12 cellular contexts compared by ENCODE assay signal in genomic region chr7:135291809-135292253, GRCh38. TPM values are rescaled to one million over a fixed set of nuclear protein-coding genes. Genes with fewer than 3 reads are reported as not detected.
A peak's percentile ranks its signal among the peaks of the same experiment; 100 is the strongest.
DNase-seq lines count a peak whose midpoint lies in the region; ATAC-seq, FAIRE-seq and TF ChIP-seq lines count a peak whose summit lies in the region.
"Had no signal": no experiment of that assay in that cellular context is flagged by ENCODE, and none has a peak within 500 bp of the region (broad histone marks: within the 10 kb centered on the region; RNA-seq: fewer than 3 reads in every experiment).

No MANE protein-coding gene starts in this region.

- TF ChIP-seq CTCF in K562 (IDR thresholded peaks at IDR 0.05 in 2 of 3, conservative IDR thresholded peaks at IDR 0.05 in 1 of 3; ENCODE audit: insufficient read depth in 2 of 3, low read depth in 1 of 3, low read length in 3 of 3) (no peak), osteoblast (IDR thresholded peaks at IDR 0.05; ENCODE audit: extremely low read depth, low read depth, low read length) (no peak)

- no peaks in the 10 kb centered on the region for H3K36me3 ChIP-seq in K562 (ENCODE audit: control insufficient read depth, insufficient read depth, low read length)
- no peaks in the 10 kb centered on the region for H3K36me3 ChIP-seq in osteoblast (ENCODE audit: insufficient read depth, low read length)
- H3K36me3 ChIP-seq: upper lobe of left lung had no signal

- no peak for TF ChIP-seq POLR2A in K562 (conservative IDR thresholded peaks at IDR 0.05)

- no peak for TF ChIP-seq EP300 in K562 (IDR thresholded peaks at IDR 0.05; ENCODE audit: low read length)

- H3K9me3 ChIP-seq in K562 (replicated peaks; ENCODE audit: control insufficient read depth, insufficient read depth, low read depth, low read length) (no peaks in the 10 kb centered on the region), osteoblast (ENCODE audit: low read depth, low read length) (no peaks in the 10 kb centered on the region), right cardiac atrium (ENCODE audit: control insufficient read depth, low read length) (no peaks in the 10 kb centered on the region)
- H3K9me3 ChIP-seq: upper lobe of left lung had no signal

- no peaks in the 10 kb centered on the region for H3K9me1 ChIP-seq in K562 (ENCODE audit: control insufficient read depth, insufficient read depth, low read length)

- no peaks in the 10 kb centered on the region for H4K20me1 ChIP-seq in K562 (replicated peaks; ENCODE audit: control insufficient read depth, insufficient read depth, low read length)
- H4K20me1 ChIP-seq in osteoblast (ENCODE audit: insufficient read depth, low read length), result no peaks in the 10 kb centered on the region

- in situ Hi-C loops in K562 (cut with MboI), result no loop called here

- no peak for FAIRE-seq in K562 (lab: Jason Lieb, UNC)

- H3K4me2 ChIP-seq in K562 (ENCODE audit: insufficient read depth, low read length) (no peak overlapping the region), osteoblast (ENCODE audit: insufficient read depth, low read length) (no peak overlapping the region)

- peak; percentile 32 for DNase-seq in NCI-H2107 treated with DMSO at 0.1 percent for 48 hours (lab: John Stamatoyannopoulos, UW; ENCODE audit: unreplicated experiment)
- no peak for DNase-seq in NCI-H2107 (lab: John Stamatoyannopoulos, UW)
- peak; percentile 28 for DNase-seq in NCI-H2196 (lab: John Stamatoyannopoulos, UW; ENCODE audit: unreplicated experiment)
- DNase-seq in K562 (ENCODE audit: extremely low read depth in 1 of 4, low spot score in 3 of 4), result no peak
- DNase-seq in osteoblast (ENCODE audit: insufficient read length, low spot score, missing footprints), result no peak
- no peak for DNase-seq in NCI-H446 treated with DMSO at 0.1 percent for 48 hours (lab: John Stamatoyannopoulos, UW)
- no peak for DNase-seq in right cardiac atrium
- DNase-seq: activated gamma-delta T cell, upper lobe of left lung had no signal

- BruUV-seq in K562 (replicated peaks; lab: Mats Ljungman, UMichigan), result no TSS peak

- H3K4me3 ChIP-seq in K562 (no peak overlapping the region), osteoblast (ENCODE audit: insufficient read depth, low read length) (no peak overlapping the region), right cardiac atrium (ENCODE audit: low read length) (no peak overlapping the region)
- H3K4me3 ChIP-seq: upper lobe of left lung had no signal

- H3K79me2 ChIP-seq in K562 (ENCODE audit: control insufficient read depth, insufficient read depth, low read length) (no peaks in the 10 kb centered on the region), osteoblast (ENCODE audit: insufficient read depth, low read length) (no peaks in the 10 kb centered on the region)

- H3K27me3 ChIP-seq in K562 (ENCODE audit: control insufficient read depth in 2 of 2, insufficient read depth in 2 of 2, low read length in 2 of 2) (peaks cover 19 to 35% of the 10 kb centered on the region in 2 experiments), osteoblast (ENCODE audit: insufficient read depth, low read length) (no peaks in the 10 kb centered on the region), right cardiac atrium (ENCODE audit: control insufficient read depth, insufficient read depth) (no peaks in the 10 kb centered on the region)
- H3K27me3 ChIP-seq: upper lobe of left lung had no signal

- intact Hi-C loops in K562 (cut with micrococcal nuclease), result no loop called here
- intact Hi-C loops in right cardiac atrium (cut with DNase I), result no loop called here

- no peak overlapping the region for H3K9ac ChIP-seq in K562 (ENCODE audit: insufficient read depth in 1 of 2, low read depth in 2 of 2, low read length in 2 of 2)

- POLR2A ChIA-PET in K562 (lab: Yijun Ruan, JAX), result no interaction called here

- 2% methylated on average over 8 of the region's 8 CpGs for WGBS in K562 (ENCODE audit: insufficient coverage, low coverage, missing lambda C conversion rate)
- WGBS in right cardiac atrium, result 77% methylated on average over 8 of the region's 8 CpGs

- CTCF ChIA-PET in K562 (lab: Yijun Ruan, JAX; ENCODE audit: low intra/inter-chr PET ratio), result interaction anchor here (0.6 kb wide), 1 partner anchor 9 kb away, joined by 4 read pairs; no protein-coding TSS in a partner anchor

- H3K4me1 ChIP-seq in K562 (replicated peaks in 1 of 2; ENCODE audit: control insufficient read depth in 2 of 2, insufficient read depth in 2 of 2, low read length in 2 of 2), result no peaks in the 10 kb centered on the region
- peaks cover 10% of the 10 kb centered on the region for H3K4me1 ChIP-seq in osteoblast (ENCODE audit: insufficient read depth, low read length)
- H3K4me1 ChIP-seq in right cardiac atrium (ENCODE audit: control insufficient read depth, insufficient read depth, low read length), result no peaks in the 10 kb centered on the region
- H3K4me1 ChIP-seq: upper lobe of left lung had no signal

- no peak overlapping the region for H3K27ac ChIP-seq in K562 (ENCODE audit: extremely low read depth, low read depth, low read length)
- H3K27ac ChIP-seq in osteoblast (ENCODE audit: low read depth, low read length), result no peak overlapping the region
- H3K27ac ChIP-seq in right cardiac atrium (ENCODE audit: low read length), result no peak overlapping the region
- H3K27ac ChIP-seq: upper lobe of left lung, VCaP had no signal

- ATAC-seq in K562, result peak; percentile 23; the same call in 1 of the 3 replicates
- ATAC-seq in GM18907 (IDR thresholded peaks at IDR 0.05; ENCODE audit: unreplicated experiment), result no peak
- no peak for ATAC-seq in right cardiac atrium

- no peak overlapping the region for H2AFZ ChIP-seq in K562 (ENCODE audit: low read depth, low read length)
- H2AFZ ChIP-seq in osteoblast (ENCODE audit: low read length), result peak overlapping the region; percentile 39

- TF ChIP-seq RAD21 in K562 (CRISPR knock-in tag; conservative IDR thresholded peaks at IDR 0.05 in 1 of 2, IDR thresholded peaks at IDR 0.05 in 1 of 2), result no peak

TF ChIP-seq in K562, 482 proteins besides CTCF, POLR2A, EP300 and RAD21 (continues in another document):
- TF ChIP-seq SIN3A (IDR thresholded peaks at IDR 0.05; ENCODE audit: borderline replicate concordance in 2 of 2, control insufficient read depth in 1 of 2, low read depth in 2 of 2, low read length in 2 of 2) (no peak), UBTF (IDR thresholded peaks at IDR 0.05; ENCODE audit: borderline replicate concordance in 1 of 2, low read depth in 2 of 2, low read length in 2 of 2) (no peak), RBBP5 (IDR thresholded peaks at IDR 0.05; ENCODE audit: borderline replicate concordance, insufficient read depth, low read length, poor library complexity, severe bottlenecking) (no peak), XRCC3 (IDR thresholded peaks at IDR 0.05) (no peak), C11orf30 (IDR thresholded peaks at IDR 0.05; ENCODE audit: low read depth) (no peak), FIP1L1 (IDR thresholded peaks at IDR 0.05; ENCODE audit: low read depth, low read length, poor library complexity, severe bottlenecking) (no peak)

RNA-seq across cellular contexts. Expression of gene STRA8, which starts 58.2 kb away (rescaled TPM):
- total RNA-seq in K562 (2011; cell fraction: chromatin; rRNA removed; ENCODE audit: low replicate concordance), result not detected in 2 replicates
- total RNA-seq in K562 (2011; cell fraction: nucleolus; rRNA removed), result not detected in 2 replicates
- not detected in 2 replicates for total RNA-seq in K562 (2011; cell fraction: nucleoplasm; rRNA removed)
- total RNA-seq in K562 (2014; rRNA removed) (not detected in 2 replicates), K562 (2014; rRNA removed; fragmentation: Illumina TruSeq; extraction: Trizol) (not detected in 2 replicates), K562 (2015; rRNA removed; fragmentation: Illumina TruSeq; extraction: Trizol) (not detected in 2 replicates), K562 (2021) (not detected in 2 replicates), osteoblast (not detected in 2 replicates), right cardiac atrium (not detected)
- polyA plus RNA-seq in K562 (2011; rRNA removed) (not detected in 2 replicates), K562 (2014; fragmentation: Illumina TruSeq; extraction: Trizol) (not detected in 2 replicates), K562 (2014; fragmentation: Nextera tagmentation; extraction: Ambion mirVana) (not detected), K562 (2014; rRNA removed) (not detected in 2 replicates), right cardiac atrium (not detected)
- polyA plus RNA-seq in K562 (2011; cell fraction: cytosol; rRNA removed), result not detected in 2 replicates
- polyA plus RNA-seq in K562 (2011; cell fraction: nucleus; rRNA removed), result not detected in 2 replicates
- polyA plus RNA-seq in K562 (2012), result not detected in 2 replicates
- polyA minus RNA-seq in K562 (2011; rRNA and poly(A)+ RNA removed), result not detected in 2 replicates
- polyA minus RNA-seq in K562 (2011; cell fraction: cytosol; rRNA and poly(A)+ RNA removed), result not detected in 2 replicates
- polyA minus RNA-seq in K562 (2011; cell fraction: nucleus; rRNA and poly(A)+ RNA removed), result not detected in 2 replicates
- total RNA-seq: A673, upper lobe of left lung had no signal

Comparison
In these comparisons a context has a peak if more than half of its experiments do, and no peak if none do; other contexts are left out.
1. DNase-seq: peak in NCI-H2107 treated with DMSO at 0.1 percent for 48 hours (single experiment) and NCI-H2196 (single experiment); none in NCI-H2107 (single experiment), K562 (0 of 4), osteoblast (single experiment), NCI-H446 treated with DMSO at 0.1 percent for 48 hours (single experiment) and right cardiac atrium (0 of 3).